In the genomic region with DNA sequence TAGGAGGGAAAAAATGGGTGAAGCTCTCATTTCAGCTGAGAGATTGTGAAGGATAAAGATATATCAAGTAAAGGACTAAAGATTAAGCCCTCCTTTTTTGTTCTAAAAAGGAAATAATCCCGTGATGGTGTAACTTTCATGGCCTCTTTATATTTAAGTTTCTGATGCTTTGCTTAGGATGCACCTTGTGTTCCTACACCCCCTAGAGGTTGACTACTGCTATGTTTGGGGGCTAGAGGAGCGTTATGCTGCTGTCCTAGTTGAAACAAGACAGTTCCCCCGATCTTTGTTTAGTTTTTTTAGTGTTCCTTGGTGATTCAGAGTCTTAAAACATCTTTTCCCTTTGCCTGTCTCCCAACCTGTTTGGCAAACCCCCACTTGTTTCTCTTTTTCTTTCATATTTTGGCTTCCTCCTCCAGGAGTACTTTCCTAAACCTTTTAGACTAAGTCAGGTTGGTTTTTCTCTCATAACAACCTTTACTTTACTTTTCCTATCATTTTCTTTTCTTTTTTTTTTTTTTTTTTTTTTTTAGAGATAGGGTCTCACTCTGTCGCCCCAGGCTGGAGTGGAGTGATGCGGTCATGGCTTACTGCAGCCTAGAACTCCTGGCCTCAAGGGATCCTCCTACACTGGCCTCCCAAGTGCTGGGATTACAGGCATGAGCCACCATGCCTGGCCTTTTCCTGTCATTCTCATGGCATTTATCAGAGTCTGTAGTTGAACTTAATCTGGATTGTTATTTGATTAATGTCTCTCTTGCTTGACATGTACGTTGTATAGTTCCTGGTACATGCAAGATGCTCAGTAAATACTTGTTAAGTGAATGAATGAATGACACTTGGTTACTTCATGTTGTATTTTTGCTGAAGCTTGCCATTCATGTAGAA, we compare ENCODE assay signal across 8 cellular contexts. TPM values are rescaled to one million over a fixed set of nuclear protein-coding genes. Genes with fewer than 3 reads are reported as not detected.
DNase-seq lines count a peak whose midpoint lies in the region; ATAC-seq, FAIRE-seq and TF ChIP-seq lines count a peak whose summit lies in the region.

No MANE protein-coding gene starts in this region.

- H3K27me3 Mint-ChIP-seq in MCF 10A (ENCODE audit: insufficient read depth, unreplicated experiment) (no peaks in the 10 kb centered on the region), type B pancreatic cell (no peaks in the 10 kb centered on the region)

- peaks cover 13% of the 10 kb centered on the region for H3K4me1 Mint-ChIP-seq in MCF 10A (ENCODE audit: insufficient read depth, unreplicated experiment)
- H3K4me1 Mint-ChIP-seq in type B pancreatic cell (ENCODE audit: unreplicated experiment): peaks cover 13% of the 10 kb centered on the region

- FAIRE-seq in A204.1 (lab: Jason Lieb, UNC): peak; percentile 14

- H3K9ac ChIP-seq in HUES64 (ENCODE audit: low read depth, low read length): peak overlapping the region; percentile 19; the same call in 1 of the 2 replicates

- peak; percentile 58 for ATAC-seq in RWPE2 (ENCODE audit: low read depth)
- ATAC-seq in right lobe of liver: peak in 1 of 4 donors; percentile 27
- ATAC-seq in HG03460 (IDR thresholded peaks at IDR 0.05; ENCODE audit: unreplicated experiment): no peak

- WGBS in HUES64: 75% methylated on average over 6 of the region's 6 CpGs
- 26% methylated on average over 5 of the region's 6 CpGs for WGBS in right lobe of liver (ENCODE audit: insufficient coverage, low coverage, low lambda C conversion rate, missing lambda C conversion rate)

- intact Hi-C loops in MCF 10A (cut with micrococcal nuclease) (no loop called here), right lobe of liver (cut with DNase I) (no loop called here)

- CTCF ChIA-PET in MCF 10A (lab: Yijun Ruan, JAX): interaction anchor here (0.5 to 1.5 kb wide), 14 partner anchors 10 to 953 kb away, joined by 3 to 8 read pairs (median 3); no protein-coding TSS in a partner anchor

- H3K4me3 Mint-ChIP-seq in MCF 10A (ENCODE audit: unreplicated experiment) (peak overlapping the region; percentile 88), type B pancreatic cell (peak overlapping the region; percentile 99)

- H3K27ac ChIP-seq in HUES64 (ENCODE audit: low read depth, low read length) (no peak overlapping the region), RWPE2 (ENCODE audit: poor library complexity, severe bottlenecking) (no peak overlapping the region), right lobe of liver (no peak overlapping the region)

- H3K9me3 Mint-ChIP-seq in MCF 10A (ENCODE audit: unreplicated experiment): no peaks in the 10 kb centered on the region
- no peaks in the 10 kb centered on the region for H3K9me3 Mint-ChIP-seq in type B pancreatic cell

- TF ChIP-seq CTCF in RWPE2 (IDR thresholded peaks at IDR 0.05; ENCODE audit: poor library complexity, severe bottlenecking) (peak; percentile 78), MCF 10A (IDR thresholded peaks at IDR 0.05; ENCODE audit: unreplicated experiment) (peak; percentile 52), right lobe of liver (IDR thresholded peaks at IDR 0.05) (peak; percentile 38 to 65 (median 54)), type B pancreatic cell (conservative IDR thresholded peaks at IDR 0.05) (peak; percentile 75)

- H3K4me1 ChIP-seq in HUES64 (ENCODE audit: insufficient read depth, low read length): peaks cover 12% of the 10 kb centered on the region
- peaks cover 14% of the 10 kb centered on the region for H3K4me1 ChIP-seq in RWPE2 (ENCODE audit: insufficient read depth, poor library complexity, severe bottlenecking)
- H3K4me1 ChIP-seq in right lobe of liver: peaks cover 0 to 18% (median 4%) of the 10 kb centered on the region in 4 donors

- H3K9me3 ChIP-seq in HUES64 (ENCODE audit: insufficient read depth, low read depth, low read length): no peaks in the 10 kb centered on the region
- no peaks in the 10 kb centered on the region for H3K9me3 ChIP-seq in RWPE2 (ENCODE audit: severe bottlenecking)
- no peaks in the 10 kb centered on the region for H3K9me3 ChIP-seq in right lobe of liver

- POLR2A ChIA-PET in MCF 10A (lab: Yijun Ruan, JAX): interaction anchor here (0.9 to 1.6 kb wide), 3 partner anchors 25 to 65 kb away, joined by 3 to 7 read pairs (median 3); no protein-coding TSS in a partner anchor

- H3K27me3 ChIP-seq in HUES64 (ENCODE audit: insufficient read depth, low read length) (no peaks in the 10 kb centered on the region), RWPE2 (ENCODE audit: insufficient read depth, poor library complexity, severe bottlenecking) (no peaks in the 10 kb centered on the region), right lobe of liver (no peaks in the 10 kb centered on the region)

- BruUV-seq in MCF 10A (replicated peaks; lab: Mats Ljungman, UMichigan): no TSS peak

- peak; percentile 76 for DNase-seq in ELR (ENCODE audit: low read depth)
- no peak for DNase-seq in RWPE2 (ENCODE audit: low spot score)
- DNase-seq in MCF 10A (ENCODE audit: unreplicated experiment): peak; percentile 70
- no peak for DNase-seq in right lobe of liver
- no peak for DNase-seq in type B pancreatic cell (ENCODE audit: extremely low spot score, unreplicated experiment)

- no peak for TF ChIP-seq POLR2A in right lobe of liver (IDR thresholded peaks at IDR 0.05)

- H3K27ac Mint-ChIP-seq in MCF 10A (ENCODE audit: low read depth, unreplicated experiment): peak overlapping the region; percentile 63
- H3K27ac Mint-ChIP-seq in type B pancreatic cell: peak overlapping the region; percentile 74

- H3K36me3 Mint-ChIP-seq in MCF 10A (ENCODE audit: insufficient read depth, unreplicated experiment) (peaks cover 48% of the 10 kb centered on the region), type B pancreatic cell (peaks cover 15% of the 10 kb centered on the region)

- H3K36me3 ChIP-seq in HUES64 (ENCODE audit: insufficient read depth, low read length) (peaks cover 66% of the 10 kb centered on the region), RWPE2 (ENCODE audit: low read depth) (peaks cover 70% of the 10 kb centered on the region), right lobe of liver (peaks cover 0 to 27% (median 6%) of the 10 kb centered on the region in 4 donors)

- H3K4me3 ChIP-seq in HUES64 (ENCODE audit: low read length) (peak overlapping the region; percentile 97), RWPE2 (ENCODE audit: severe bottlenecking) (no peak overlapping the region), right lobe of liver (no peak overlapping the region)

RNA-seq across cellular contexts. Expression of a gene that starts 2.8 kb away (rescaled TPM):
- polyA plus RNA-seq in HUES64 (2013, experiment 1 of 2): 218 TPM
- 230 TPM for polyA plus RNA-seq in HUES64 (2013, experiment 2 of 2)
- total RNA-seq in MCF 10A (2022) (118 and 126 TPM in 2 replicates), right lobe of liver (10 to 100 TPM; 16.8 to 33.0 (median 25.2) TPM), type B pancreatic cell (ENCODE audit: low replicate concordance) (88.5 and 109 TPM in 2 replicates)

RNA-seq across cellular contexts. Expression of a gene that starts 26.8 kb away (rescaled TPM):
- polyA plus RNA-seq in HUES64 (2013, experiment 1 of 2): 28.0 TPM
- polyA plus RNA-seq in HUES64 (2013, experiment 2 of 2): 26.1 TPM
- 11.1 and 24.4 TPM in 2 replicates for total RNA-seq in MCF 10A (2022)
- 10 to 100 TPM in 2 of 6 experiments, 1 to 10 TPM in 4; 3.0 to 13.4 (median 4.5) TPM for total RNA-seq in right lobe of liver
- total RNA-seq in type B pancreatic cell (ENCODE audit: low replicate concordance): 10.1 and 13.3 TPM in 2 replicates

RNA-seq across cellular contexts. Expression of a gene that starts 50.6 kb away (rescaled TPM):
- polyA plus RNA-seq in HUES64 (2013, experiment 1 of 2): 11.6 TPM
- 10.6 TPM for polyA plus RNA-seq in HUES64 (2013, experiment 2 of 2)
- 15.9 and 22.6 TPM in 2 replicates for total RNA-seq in MCF 10A (2022)
- 1 to 10 TPM in 4 of 6 experiments, under 1 TPM in 2; 0.19 to 1.8 (median 1.3) TPM for total RNA-seq in right lobe of liver
- total RNA-seq in type B pancreatic cell (ENCODE audit: low replicate concordance): 23.9 and 29.3 TPM in 2 replicates

Comparison
In these comparisons a context has a peak if more than half of its experiments do, and no peak if none do; other contexts are left out.
1. DNase-seq: peak in ELR (single experiment) and MCF 10A (single experiment); none in RWPE2 (single experiment), right lobe of liver (0 of 3) and type B pancreatic cell (single experiment).
2. Peak in every context shown above with its lines, with median percentiles within 50 percentile points of each other: CTCF ChIP-seq.